8 cellular contexts compared by ENCODE assay signal in the genomic region with DNA sequence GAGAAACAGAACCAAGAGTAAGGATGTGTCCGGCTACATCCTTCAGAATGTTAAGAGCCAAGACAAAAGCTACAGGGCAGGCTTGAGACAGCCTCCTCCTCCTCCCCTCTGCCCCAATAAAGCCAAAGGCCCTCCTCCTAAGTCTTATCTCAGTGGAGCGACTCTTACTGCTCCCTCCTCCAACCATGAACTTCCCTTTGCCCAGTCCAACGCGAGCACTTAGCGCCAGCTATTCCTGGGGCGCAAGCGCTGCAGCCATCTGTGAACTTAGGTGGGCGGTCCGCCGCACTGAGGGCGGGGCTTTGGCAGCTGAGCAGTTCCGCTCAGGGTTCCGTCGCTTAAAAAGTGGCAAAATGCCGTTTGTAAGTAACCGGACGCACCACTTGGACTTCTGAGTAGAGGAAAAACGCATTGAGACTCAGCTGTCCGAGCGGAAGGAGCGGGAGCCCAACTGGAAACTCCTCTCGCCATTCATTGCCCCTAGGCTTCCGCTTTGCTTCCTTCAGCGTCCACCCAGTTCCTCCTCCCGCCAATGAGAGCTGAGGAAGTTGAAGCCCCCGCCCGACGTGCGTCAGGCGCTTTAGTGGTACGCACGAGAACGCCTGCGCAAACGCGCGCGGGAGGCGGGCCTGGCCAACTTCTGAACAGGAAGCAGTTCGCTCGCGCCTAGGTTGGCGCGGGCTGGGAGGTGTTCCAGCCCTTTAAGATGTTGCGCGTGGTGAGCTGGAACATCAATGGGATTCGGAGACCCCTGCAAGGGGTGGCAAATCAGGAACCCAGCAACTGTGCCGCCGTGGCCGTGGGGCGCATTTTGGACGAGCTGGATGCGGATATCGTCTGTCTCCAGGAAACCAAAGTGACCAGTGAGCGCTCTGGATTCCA. TPM values are rescaled to one million over a fixed set of nuclear protein-coding genes. Genes with fewer than 3 reads are reported as not detected.
DNase-seq lines count a peak whose midpoint lies in the region; TF ChIP-seq lines count a peak whose summit lies in the region.

TSS of gene APEX2 (plus strand) at position 647 of the 882 bp plus-strand sequence. CDS start at position 707, 60 bp downstream.

- no peak within 1 kb of the TSS for H4K8ac ChIP-seq in H9 (replicated peaks; ENCODE audit: insufficient read length, low read depth, low read length)

- H3K18ac ChIP-seq in H9 (ENCODE audit: insufficient read length, low read depth, low read length), result peak within 1 kb of the TSS; percentile 28

- no peaks in the 10 kb centered on the region for H3K79me1 ChIP-seq in H9 (ENCODE audit: insufficient read depth, low read depth, low read length, poor library complexity, severe bottlenecking)

- no peak within 1 kb of the TSS for H2BK5ac ChIP-seq in H9 (ENCODE audit: insufficient read length, low read length)

- H3K9ac ChIP-seq in H9 (ENCODE audit: extremely low read depth, insufficient read length, low read length), result peak within 1 kb of the TSS; percentile 76

- H3K27ac Mint-ChIP-seq in H9 (peak within 1 kb of the TSS; percentile 47 to 91 (median 80); a peak in 6 of 7 replicates), nephron (peak within 1 kb of the TSS; percentile 96 to 98 (median 97))
- H3K27ac Mint-ChIP-seq in stimulated activated naive CD8-positive, alpha-beta T cell treated with anti-CD3 and anti-CD28 coated beads, Interleukin-15, Interleukin-2, amounts not matched to agents 100 ng/mL and 50 ng/mL, for 24 hours, result peak within 1 kb of the TSS; percentile 88

- peak within 1 kb of the TSS; percentile 85 to 90 for H3K4me3 Mint-ChIP-seq in H9
- H3K4me3 Mint-ChIP-seq in nephron, result peak within 1 kb of the TSS; percentile 87 to 89 (median 88)
- peak within 1 kb of the TSS; percentile 91 for H3K4me3 Mint-ChIP-seq in stimulated activated naive CD8-positive, alpha-beta T cell treated with anti-CD3 and anti-CD28 coated beads, Interleukin-15, Interleukin-2, amounts not matched to agents 100 ng/mL and 50 ng/mL, for 24 hours

- no peak within 1 kb of the TSS for H2BK120ac ChIP-seq in H9 (ENCODE audit: low read depth, low read length, poor library complexity, severe bottlenecking)

- peak within 1 kb of the TSS; percentile 66 for H3K4me2 ChIP-seq in H9 (ENCODE audit: insufficient read depth, insufficient read length, low read length)

- H4K91ac ChIP-seq in H9 (ENCODE audit: insufficient read length, low read depth, low read length), result no peak within 1 kb of the TSS

- peaks cover 72 to 73% of the 10 kb centered on the region in 2 experiments for H3K9me3 Mint-ChIP-seq in H9
- peaks cover 3% of the 10 kb centered on the region for H3K9me3 Mint-ChIP-seq in nephron
- no peaks in the 10 kb centered on the region for H3K9me3 Mint-ChIP-seq in stimulated activated naive CD8-positive, alpha-beta T cell treated with anti-CD3 and anti-CD28 coated beads, Interleukin-15, Interleukin-2, amounts not matched to agents 100 ng/mL and 50 ng/mL, for 24 hours

- H3K27me3 ChIP-seq in H9 (ENCODE audit: insufficient read depth, low read length) (no peaks in the 10 kb centered on the region), MG63 (no peaks in the 10 kb centered on the region)

- peaks cover 3% of the 10 kb centered on the region for H3K23me2 ChIP-seq in H9 (ENCODE audit: insufficient read length, low read depth, low read length, poor library complexity, severe bottlenecking)

- DNase-seq in ELR (ENCODE audit: low read depth), result peak; percentile 90
- DNase-seq in H9, result peak; percentile 91
- DNase-seq in MG63, result peak; percentile 92
- peak; percentile 99 for DNase-seq in SHP77 treated with DMSO at 0.1 percent for 48 hours (lab: John Stamatoyannopoulos, UW)
- peak; percentile 96 for DNase-seq in activated effector memory CD4-positive, alpha-beta T cell treated with anti-CD3 and anti-CD28 coated beads, Interleukin-2, amount 50 U/mL, for 16 hours
- peak; percentile 90 for DNase-seq in fibroblast of the aortic adventitia (ENCODE audit: low read depth)

- peak within 1 kb of the TSS; percentile 52 for H3K27ac ChIP-seq in H9 (ENCODE audit: insufficient read length, low read depth, low read length)

- H3K27me3 Mint-ChIP-seq in H9 (ENCODE audit: low read depth) (peaks cover 1% of the 10 kb centered on the region; the same call in 1 of the 2 replicates), nephron (ENCODE audit: low read depth) (no peaks in the 10 kb centered on the region)
- no peaks in the 10 kb centered on the region for H3K27me3 Mint-ChIP-seq in stimulated activated naive CD8-positive, alpha-beta T cell treated with anti-CD3 and anti-CD28 coated beads, Interleukin-15, Interleukin-2, amounts not matched to agents 100 ng/mL and 50 ng/mL, for 24 hours

- H3K36me3 ChIP-seq in MG63, result no peaks in the 10 kb centered on the region; the same call in 1 of the 2 replicates

- no peak within 1 kb of the TSS for H3K23ac ChIP-seq in H9 (ENCODE audit: insufficient read length, low read depth, low read length)

- H3K36me3 Mint-ChIP-seq in H9 (ENCODE audit: insufficient read depth in 1 of 3, low read depth in 3 of 3), result peaks cover 15 to 39% (median 25%) of the 10 kb centered on the region in 3 experiments
- H3K36me3 Mint-ChIP-seq in nephron (ENCODE audit: low read depth), result peaks cover 12% of the 10 kb centered on the region
- H3K36me3 Mint-ChIP-seq in stimulated activated naive CD8-positive, alpha-beta T cell treated with anti-CD3 and anti-CD28 coated beads, Interleukin-15, Interleukin-2, amounts not matched to agents 100 ng/mL and 50 ng/mL, for 24 hours (ENCODE audit: low read depth), result peaks cover 25% of the 10 kb centered on the region

- peaks cover 48% of the 10 kb centered on the region for H3K9me3 ChIP-seq in H9 (ENCODE audit: control insufficient read depth, low read depth, low read length)
- no peaks in the 10 kb centered on the region for H3K9me3 ChIP-seq in MG63

- H3K4me3 ChIP-seq in MG63 (peak within 1 kb of the TSS; percentile 81), fibroblast of the aortic adventitia (ENCODE audit: low read depth, low read length) (peak within 1 kb of the TSS; percentile 80)

- H3K56ac ChIP-seq in H9 (ENCODE audit: insufficient read length, low read depth, low read length), result no peak within 1 kb of the TSS

- no peaks in the 10 kb centered on the region for H4K20me1 ChIP-seq in H9 (ENCODE audit: control insufficient read depth, insufficient read depth, insufficient read length)

- WGBS in H9 (ENCODE audit: extremely low coverage, insufficient read length, low lambda C conversion rate), result no CpG with 5 or more reads among the region's 55 CpGs

- TF ChIP-seq CTCF in H9 (conservative IDR thresholded peaks at IDR 0.05) (no peak), fibroblast of the aortic adventitia (IDR thresholded peaks at IDR 0.05; ENCODE audit: insufficient read depth, low read length) (no peak), nephron (IDR thresholded peaks at IDR 0.05; ENCODE audit: unreplicated experiment in 3 of 3) (no peak)

- H4K5ac ChIP-seq in H9 (ENCODE audit: insufficient read length, low read depth, low read length), result no peak within 1 kb of the TSS

- H2AFZ ChIP-seq in H9 (ENCODE audit: low read length), result no peak within 1 kb of the TSS

- H3K4me1 Mint-ChIP-seq in H9 (peaks cover 3 to 9% of the 10 kb centered on the region in 2 experiments; a peak in 3 of 4 replicates), nephron (peaks cover 29% of the 10 kb centered on the region)
- peaks cover 29% of the 10 kb centered on the region for H3K4me1 Mint-ChIP-seq in stimulated activated naive CD8-positive, alpha-beta T cell treated with anti-CD3 and anti-CD28 coated beads, Interleukin-15, Interleukin-2, amounts not matched to agents 100 ng/mL and 50 ng/mL, for 24 hours (ENCODE audit: low read depth)

- H3K14ac ChIP-seq in H9 (ENCODE audit: insufficient read depth, low read length), result peak within 1 kb of the TSS; percentile 60; the same call in 1 of the 2 replicates

- no peak within 1 kb of the TSS for H2AK5ac ChIP-seq in H9 (ENCODE audit: insufficient read length, low read length)

- no peak within 1 kb of the TSS for H3K4ac ChIP-seq in H9 (ENCODE audit: low read depth, low read length)

- no peaks in the 10 kb centered on the region; the same call in 1 of the 2 replicates for H3K4me1 ChIP-seq in H9 (ENCODE audit: insufficient read depth, low read length)

- no peak within 1 kb of the TSS for H2BK12ac ChIP-seq in H9 (ENCODE audit: insufficient read length, low read depth, low read length)

- H3T11ph ChIP-seq in H9 (ENCODE audit: low read length), result no peak within 1 kb of the TSS

- no peak within 1 kb of the TSS for H2BK20ac ChIP-seq in H9 (ENCODE audit: low read depth, low read length, poor library complexity, severe bottlenecking)

- no peaks in the 10 kb centered on the region for H3K79me2 ChIP-seq in H9 (ENCODE audit: insufficient read depth, low read length)

- H2BK15ac ChIP-seq in H9 (ENCODE audit: low read depth, low read length), result no peak within 1 kb of the TSS

RNA-seq across cellular contexts. Expression of gene APEX2, which starts in this region (rescaled TPM):
- total RNA-seq in H9 (2021) (28.5 and 29.0 TPM in 2 replicates), fibroblast of the aortic adventitia (ENCODE audit: low replicate concordance) (4.7 and 8.8 TPM in 2 replicates)
- 3.1 and 6.4 TPM in 2 replicates for total RNA-seq in MG63 (2014; rRNA removed; shearing (Covaris generic); ENCODE audit: low replicate concordance)

Comparison
In these comparisons a context has a peak if more than half of its experiments do, and no peak if none do; other contexts are left out.
1. Peak in every context shown above with its lines: DNase-seq, H3K4me3 ChIP-seq and H3K27ac ChIP-seq.